In genomic region chr3:146540978-146541377, GRCh38 we compare ENCODE assay signal across 10 cellular contexts. TPM values are rescaled to one million over a fixed set of nuclear protein-coding genes. Genes with fewer than 3 reads are reported as not detected.
DNase-seq lines count a peak whose midpoint lies in the region; ATAC-seq and TF ChIP-seq lines count a peak whose summit lies in the region.
"Had no signal": no experiment of that assay in that cellular context is flagged by ENCODE, and none has a peak within 500 bp of the region (broad histone marks: within the 10 kb centered on the region; RNA-seq: fewer than 3 reads in every experiment).

No MANE protein-coding gene starts in this region.

- CTCF ChIA-PET in MCF 10A (lab: Yijun Ruan, JAX), result interaction anchor here (0.5 to 1.4 kb wide), 4 partner anchors 8 to 321 kb away, joined by 3 to 6 read pairs (median 4); no protein-coding TSS in a partner anchor

- POLR2A ChIA-PET in MCF 10A (lab: Yijun Ruan, JAX), result interaction anchor here (0.6 to 1.7 kb wide), 2 partner anchors 11 to 290 kb away, joined by 4 read pairs; no protein-coding TSS in a partner anchor

- no peak overlapping the region for H3K4me3 ChIP-seq in MG63

- DNase-seq in stimulated activated naive CD8-positive, alpha-beta T cell treated with anti-CD3 and anti-CD28 coated beads, Interleukin-15, Interleukin-2, amounts not matched to agents 100 U/mL and 50 U/mL, for 24 hours, result no peak
- no peak for DNase-seq in MCF 10A (ENCODE audit: unreplicated experiment)
- DNase-seq in natural killer cell, result no peak
- no peak for DNase-seq in MG63
- DNase-seq in head of caudate nucleus, result no peak
- no peak for DNase-seq in NCI-H2227 (lab: John Stamatoyannopoulos, UW; ENCODE audit: unreplicated experiment)
- DNase-seq in DMS79 treated with DMSO at 0.1 percent for 48 hours (lab: John Stamatoyannopoulos, UW), result no peak
- DNase-seq: cerebellar nuclear complex, NCI-H1092 treated with DMSO at 0.1 percent for 48 hours had no signal

- H3K9me3 ChIP-seq in MG63, result no peaks in the 10 kb centered on the region

- peaks cover 51% of the 10 kb centered on the region for H3K4me1 Mint-ChIP-seq in stimulated activated naive CD8-positive, alpha-beta T cell treated with anti-CD3 and anti-CD28 coated beads, Interleukin-15, Interleukin-2, amounts not matched to agents 100 ng/mL and 50 ng/mL, for 24 hours (ENCODE audit: low read depth)
- H3K4me1 Mint-ChIP-seq in MCF 10A (ENCODE audit: insufficient read depth, unreplicated experiment) (peaks cover 39% of the 10 kb centered on the region), natural killer cell (peaks cover 65 to 68% of the 10 kb centered on the region in 2 donors)

- H3K36me3 ChIP-seq in MG63, result peaks cover 74% of the 10 kb centered on the region

- no TSS peak for BruUV-seq in MCF 10A (replicated peaks; lab: Mats Ljungman, UMichigan)

- H3K4me3 Mint-ChIP-seq in stimulated activated naive CD8-positive, alpha-beta T cell treated with anti-CD3 and anti-CD28 coated beads, Interleukin-15, Interleukin-2, amounts not matched to agents 100 ng/mL and 50 ng/mL, for 24 hours, result peak overlapping the region; percentile 90
- H3K4me3 Mint-ChIP-seq in MCF 10A (ENCODE audit: unreplicated experiment) (peak overlapping the region; percentile 79), natural killer cell (peak overlapping the region; percentile 13)

- intact Hi-C loops in MCF 10A (cut with micrococcal nuclease), result loop anchor here (5.0 kb wide), 1 partner anchor 36 kb away; no protein-coding TSS in a partner anchor
- intact Hi-C loops in natural killer cell (cut with micrococcal nuclease), result no loop called here
- intact Hi-C loops in head of caudate nucleus (cut with DNase I), result no loop called here

- no peaks in the 10 kb centered on the region for H3K27me3 Mint-ChIP-seq in stimulated activated naive CD8-positive, alpha-beta T cell treated with anti-CD3 and anti-CD28 coated beads, Interleukin-15, Interleukin-2, amounts not matched to agents 100 ng/mL and 50 ng/mL, for 24 hours
- H3K27me3 Mint-ChIP-seq in MCF 10A (ENCODE audit: insufficient read depth, unreplicated experiment) (no peaks in the 10 kb centered on the region), natural killer cell (ENCODE audit: low read depth in 2 of 2) (no peaks in the 10 kb centered on the region)

- H3K9me3 Mint-ChIP-seq in stimulated activated naive CD8-positive, alpha-beta T cell treated with anti-CD3 and anti-CD28 coated beads, Interleukin-15, Interleukin-2, amounts not matched to agents 100 ng/mL and 50 ng/mL, for 24 hours, result no peaks in the 10 kb centered on the region
- H3K9me3 Mint-ChIP-seq in MCF 10A (ENCODE audit: unreplicated experiment), result no peaks in the 10 kb centered on the region
- no peaks in the 10 kb centered on the region for H3K9me3 Mint-ChIP-seq in natural killer cell

- no peak for ATAC-seq in stimulated activated naive CD8-positive, alpha-beta T cell treated with anti-CD3 and anti-CD28 coated beads, Interleukin-15, Interleukin-2, amounts not matched to agents 100 U/mL and 50 U/mL, for 24 hours
- no peak for ATAC-seq in natural killer cell

- no peaks in the 10 kb centered on the region for H3K27me3 ChIP-seq in MG63

- H3K36me3 Mint-ChIP-seq in stimulated activated naive CD8-positive, alpha-beta T cell treated with anti-CD3 and anti-CD28 coated beads, Interleukin-15, Interleukin-2, amounts not matched to agents 100 ng/mL and 50 ng/mL, for 24 hours (ENCODE audit: low read depth), result peaks cover 49% of the 10 kb centered on the region
- H3K36me3 Mint-ChIP-seq in MCF 10A (ENCODE audit: insufficient read depth, unreplicated experiment) (peaks cover 38% of the 10 kb centered on the region), natural killer cell (no peaks in the 10 kb centered on the region)

- peak overlapping the region; percentile 17 for H3K27ac Mint-ChIP-seq in stimulated activated naive CD8-positive, alpha-beta T cell treated with anti-CD3 and anti-CD28 coated beads, Interleukin-15, Interleukin-2, amounts not matched to agents 100 ng/mL and 50 ng/mL, for 24 hours
- peak overlapping the region; percentile 96 for H3K27ac Mint-ChIP-seq in MCF 10A (ENCODE audit: low read depth, unreplicated experiment)
- peak overlapping the region in 1 of 2 donors; percentile 97 for H3K27ac Mint-ChIP-seq in natural killer cell

- TF ChIP-seq CTCF in MCF 10A (IDR thresholded peaks at IDR 0.05; ENCODE audit: unreplicated experiment) (no peak), natural killer cell (IDR thresholded peaks at IDR 0.05) (no peak)

RNA-seq across cellular contexts. Expression of gene PLSCR1, which starts 3.4 kb away (rescaled TPM):
- total RNA-seq in MCF 10A (2022) (62.8 and 79.2 TPM in 2 replicates), natural killer cell (10 to 100 TPM; 24.2 to 38.2 (median 35.2) TPM)
- total RNA-seq in MG63 (2014; rRNA removed; shearing (Covaris generic); ENCODE audit: low replicate concordance), result 113 and 117 TPM in 2 replicates

Comparison
In these comparisons a context has a peak if more than half of its experiments do, and no peak if none do; other contexts are left out.
1. H3K4me3 Mint-ChIP-seq: peak in every context shown above with its lines; median percentile 90 in stimulated activated naive CD8-positive, alpha-beta T cell treated with anti-CD3 and anti-CD28 coated beads, Interleukin-15, Interleukin-2, amounts not matched to agents 100 ng/mL and 50 ng/mL, for 24 hours; 79 in MCF 10A; 13 in natural killer cell.